1 cellular context compared by ENCODE assay signal in the genomic region with DNA sequence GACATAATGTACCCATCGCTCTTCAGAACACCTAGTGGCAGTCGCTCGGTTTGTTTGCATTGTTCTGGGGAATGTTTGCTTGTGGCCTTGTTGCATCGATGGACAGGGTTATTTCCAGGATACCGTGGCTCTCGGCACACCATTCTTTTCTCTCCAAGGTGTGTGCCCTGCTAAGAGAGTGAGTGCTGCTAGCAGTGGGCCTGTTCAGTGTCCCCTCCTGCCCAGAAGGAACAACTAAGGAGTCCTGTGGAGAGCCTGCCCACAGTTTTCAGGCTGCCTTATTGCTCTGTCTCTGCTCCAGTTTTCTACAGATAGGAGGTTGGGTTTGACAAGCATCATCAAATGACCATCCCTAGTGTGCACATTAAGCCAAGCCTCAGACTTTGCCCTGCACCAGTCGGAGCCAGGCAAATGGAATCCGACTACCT.
TF ChIP-seq lines count a peak whose summit lies in the region.

No MANE protein-coding gene starts in this region.

TF ChIP-seq in GM23338, 12 proteins besides CTCF, POLR2A, EP300 and RAD21 (continued from another document):
- no peak for TF ChIP-seq ZNF462 (CRISPR knock-in tag; IDR thresholded peaks at IDR 0.05)
- no peak for TF ChIP-seq CREB1 (CRISPR knock-in tag; IDR thresholded peaks at IDR 0.05; ENCODE audit: low read depth)
- TF ChIP-seq POLR2AphosphoS5 (IDR thresholded peaks at IDR 0.05; ENCODE audit: low read depth): no peak
- no peak for TF ChIP-seq EZH2phosphoT487 (IDR thresholded peaks at IDR 0.05; ENCODE audit: unreplicated experiment)
